27 cellular contexts compared by ENCODE assay signal in the genomic region with DNA sequence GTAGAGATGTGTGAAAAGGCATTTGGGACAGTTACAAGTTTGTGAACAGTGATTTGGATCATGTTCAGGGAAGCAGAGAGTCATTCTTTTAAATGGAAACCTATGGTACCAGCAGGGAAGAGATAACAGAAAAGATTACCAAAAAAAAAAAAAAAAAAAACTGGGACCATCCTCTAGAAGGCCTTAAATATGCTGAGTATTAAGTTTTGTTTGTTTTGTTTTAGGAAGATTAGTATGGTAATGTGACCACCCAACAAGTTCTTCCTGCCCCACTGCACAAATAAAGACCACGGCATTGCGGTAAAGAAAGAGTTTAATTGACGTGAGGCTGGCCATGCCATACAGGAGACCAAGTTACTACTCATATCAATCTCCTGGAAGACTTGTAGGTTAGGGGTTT.
"Had no signal": no experiment of that assay in that cellular context is flagged by ENCODE, and none has a peak within 500 bp of the region (broad histone marks: within the 10 kb centered on the region; RNA-seq: fewer than 3 reads in every experiment).

No MANE protein-coding gene starts in this region.

- H3K9me3 ChIP-seq: left lung, lower lobe of right lung, ovary, right atrium auricular region, stomach, testis, thyroid gland, transverse colon, upper lobe of left lung, vagina had no signal

- H3K36me3 Mint-ChIP-seq: immature natural killer cell; natural killer cell; stimulated activated naive B cell treated with anti-CD40 and anti-IgM and Interleukin-4, amounts not matched to agents 10 μg/mL and 1 μg/mL and 100 μg/mL, for 72 hours had no signal

- H3K27ac ChIP-seq: hepatocyte, left lung, lower lobe of right lung, ovary, right atrium auricular region, skin epidermis, stomach, testis, thyroid gland, transverse colon, upper lobe of left lung, vagina had no signal

- H2AFZ ChIP-seq: hepatocyte had no signal

- ATAC-seq: left colon; left lung; lower lobe of right lung; natural killer cell; sciatic nerve; stimulated activated naive B cell treated with anti-CD40 and anti-IgM and Interleukin-4, amounts not matched to agents 10 μg/mL and 1 μg/mL and 100 μg/mL, for 72 hours; stimulated activated naive CD8-positive, alpha-beta T cell treated with anti-CD3 and anti-CD28 coated beads, Interleukin-15, Interleukin-2, amounts not matched to agents 100 U/mL and 50 U/mL, for 24 hours had no signal

- H3K4me1 Mint-ChIP-seq: immature natural killer cell; natural killer cell; stimulated activated naive B cell treated with anti-CD40 and anti-IgM and Interleukin-4, amounts not matched to agents 10 μg/mL and 1 μg/mL and 100 μg/mL, for 72 hours had no signal

- H3K4me1 ChIP-seq: left lung, lower lobe of right lung, right atrium auricular region, stomach, testis, thyroid gland, transverse colon, upper lobe of left lung, vagina had no signal

- H3K4me2 ChIP-seq: hepatocyte had no signal

- H3K4me3 ChIP-seq: hepatocyte, left lung, lower lobe of right lung, ovary, right atrium auricular region, skin epidermis, stomach, testis, thyroid gland, transverse colon, upper lobe of left lung, vagina had no signal

- H3K4me3 Mint-ChIP-seq: immature natural killer cell; natural killer cell; stimulated activated naive B cell treated with anti-CD40 and anti-IgM and Interleukin-4, amounts not matched to agents 10 μg/mL and 1 μg/mL and 100 μg/mL, for 72 hours had no signal

- H3K36me3 ChIP-seq: left lung, lower lobe of right lung, ovary, right atrium auricular region, stomach, thyroid gland, transverse colon, upper lobe of left lung, vagina had no signal

- H3K27me3 ChIP-seq: hepatocyte, left lung, ovary, right atrium auricular region, stomach, testis, thyroid gland, transverse colon, upper lobe of left lung, vagina had no signal

- H3K79me2 ChIP-seq: hepatocyte had no signal

- DNase-seq: immature natural killer cell; kidney; left colon; left lung; lower lobe of right lung; mammary epithelial cell; mesenchymal stem cell; natural killer cell; ovary; stimulated activated CD4-positive, alpha-beta T cell treated with anti-CD3 and anti-CD28 coated beads, Interleukin-12 subunit alpha, Interleukin-12 subunit beta, amount 100 ng/mL, for 4 hours; stimulated activated CD4-positive, alpha-beta T cell treated with anti-CD3 and anti-CD28 coated beads, Interleukin-15, amount 100 ng/mL, for 24 hours; stimulated activated CD4-positive, alpha-beta T cell treated with anti-CD3 and anti-CD28 coated beads, Interleukin-2, amount 100 ng/mL, for 24 hours; stimulated activated CD4-positive, alpha-beta T cell treated with anti-CD3 and anti-CD28 coated beads, Interleukin-4, amount 100 ng/mL, for 1 hour; stimulated activated naive B cell treated with anti-CD40 and anti-IgM and Interleukin-4, amounts not matched to agents 10 μg/mL and 1 μg/mL and 100 μg/mL, for 72 hours; stimulated activated naive CD8-positive, alpha-beta T cell treated with anti-CD3 and anti-CD28 coated beads, Interleukin-15, Interleukin-2, amounts not matched to agents 100 U/mL and 50 U/mL, for 24 hours; stomach; testis; thyroid gland; transverse colon; upper lobe of left lung had no signal

- H3K27ac Mint-ChIP-seq: immature natural killer cell; natural killer cell; progenitor cell of endocrine pancreas; stimulated activated naive B cell treated with anti-CD40 and anti-IgM and Interleukin-4, amounts not matched to agents 10 μg/mL and 1 μg/mL and 100 μg/mL, for 72 hours had no signal

- FAIRE-seq: islet of Langerhans, kidney had no signal
